In the genomic region with DNA sequence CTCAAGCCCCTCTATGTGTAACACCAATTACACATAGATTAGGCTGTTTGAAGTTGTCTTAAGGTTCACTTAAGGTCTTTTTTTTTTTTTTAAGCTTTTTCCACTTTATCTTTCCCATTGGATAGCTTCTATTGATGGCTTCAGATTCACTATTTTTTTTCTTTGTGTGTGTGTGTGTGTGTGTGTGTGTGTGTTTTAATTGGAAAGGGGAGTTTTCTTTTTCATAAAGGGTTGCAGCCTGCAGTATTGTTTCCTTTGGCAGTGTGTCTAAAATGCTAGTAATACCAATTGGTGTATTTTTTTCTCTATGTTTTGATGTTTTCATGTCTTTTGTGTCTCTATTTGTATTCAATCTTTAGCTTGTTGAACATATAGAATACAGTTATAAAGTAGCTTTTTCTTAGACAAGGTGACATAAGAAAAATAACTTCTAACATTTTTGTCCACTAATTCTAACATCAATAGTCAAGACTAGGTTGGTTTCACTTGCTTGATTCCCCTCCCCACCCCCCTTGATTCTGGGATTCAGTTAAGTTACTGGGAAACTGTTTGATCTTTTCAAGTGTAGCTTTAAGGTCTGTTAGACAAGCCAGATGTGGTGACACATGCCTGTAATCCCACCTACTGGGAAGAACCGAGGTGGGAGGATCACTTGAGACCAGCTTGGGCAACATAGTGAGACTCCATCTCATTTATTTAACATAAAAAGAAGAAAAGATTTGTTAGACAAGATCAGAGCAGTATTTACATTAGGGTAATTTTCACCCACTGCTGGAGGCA, we compare ENCODE assay signal across 1 cellular context.
TF ChIP-seq lines count a peak whose summit lies in the region.

No MANE protein-coding gene starts in this region.

TF ChIP-seq in HepG2, 621 proteins besides CTCF, POLR2A, EP300 and RAD21:
- TF ChIP-seq, protein P1, sequence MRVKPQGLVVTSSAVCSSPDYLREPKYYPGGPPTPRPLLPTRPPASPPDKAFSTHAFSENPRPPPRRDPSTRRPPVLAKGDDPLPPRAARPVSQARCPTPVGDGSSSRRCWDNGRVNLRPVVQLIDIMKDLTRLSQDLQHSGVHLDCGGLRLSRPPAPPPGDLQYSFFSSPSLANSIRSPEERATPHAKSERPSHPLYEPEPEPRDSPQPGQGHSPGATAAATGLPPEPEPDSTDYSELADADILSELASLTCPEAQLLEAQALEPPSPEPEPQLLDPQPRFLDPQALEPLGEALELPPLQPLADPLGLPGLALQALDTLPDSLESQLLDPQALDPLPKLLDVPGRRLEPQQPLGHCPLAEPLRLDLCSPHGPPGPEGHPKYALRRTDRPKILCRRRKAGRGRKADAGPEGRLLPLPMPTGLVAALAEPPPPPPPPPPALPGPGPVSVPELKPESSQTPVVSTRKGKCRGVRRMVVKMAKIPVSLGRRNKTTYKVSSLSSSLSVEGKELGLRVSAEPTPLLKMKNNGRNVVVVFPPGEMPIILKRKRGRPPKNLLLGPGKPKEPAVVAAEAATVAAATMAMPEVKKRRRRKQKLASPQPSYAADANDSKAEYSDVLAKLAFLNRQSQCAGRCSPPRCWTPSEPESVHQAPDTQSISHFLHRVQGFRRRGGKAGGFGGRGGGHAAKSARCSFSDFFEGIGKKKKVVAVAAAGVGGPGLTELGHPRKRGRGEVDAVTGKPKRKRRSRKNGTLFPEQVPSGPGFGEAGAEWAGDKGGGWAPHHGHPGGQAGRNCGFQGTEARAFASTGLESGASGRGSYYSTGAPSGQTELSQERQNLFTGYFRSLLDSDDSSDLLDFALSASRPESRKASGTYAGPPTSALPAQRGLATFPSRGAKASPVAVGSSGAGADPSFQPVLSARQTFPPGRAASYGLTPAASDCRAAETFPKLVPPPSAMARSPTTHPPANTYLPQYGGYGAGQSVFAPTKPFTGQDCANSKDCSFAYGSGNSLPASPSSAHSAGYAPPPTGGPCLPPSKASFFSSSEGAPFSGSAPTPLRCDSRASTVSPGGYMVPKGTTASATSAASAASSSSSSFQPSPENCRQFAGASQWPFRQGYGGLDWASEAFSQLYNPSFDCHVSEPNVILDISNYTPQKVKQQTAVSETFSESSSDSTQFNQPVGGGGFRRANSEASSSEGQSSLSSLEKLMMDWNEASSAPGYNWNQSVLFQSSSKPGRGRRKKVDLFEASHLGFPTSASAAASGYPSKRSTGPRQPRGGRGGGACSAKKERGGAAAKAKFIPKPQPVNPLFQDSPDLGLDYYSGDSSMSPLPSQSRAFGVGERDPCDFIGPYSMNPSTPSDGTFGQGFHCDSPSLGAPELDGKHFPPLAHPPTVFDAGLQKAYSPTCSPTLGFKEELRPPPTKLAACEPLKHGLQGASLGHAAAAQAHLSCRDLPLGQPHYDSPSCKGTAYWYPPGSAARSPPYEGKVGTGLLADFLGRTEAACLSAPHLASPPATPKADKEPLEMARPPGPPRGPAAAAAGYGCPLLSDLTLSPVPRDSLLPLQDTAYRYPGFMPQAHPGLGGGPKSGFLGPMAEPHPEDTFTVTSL (CRISPR knock-in tag; IDR thresholded peaks at IDR 0.05; ENCODE audit: borderline replicate concordance) = no peak
- TF ChIP-seq, protein P2, sequence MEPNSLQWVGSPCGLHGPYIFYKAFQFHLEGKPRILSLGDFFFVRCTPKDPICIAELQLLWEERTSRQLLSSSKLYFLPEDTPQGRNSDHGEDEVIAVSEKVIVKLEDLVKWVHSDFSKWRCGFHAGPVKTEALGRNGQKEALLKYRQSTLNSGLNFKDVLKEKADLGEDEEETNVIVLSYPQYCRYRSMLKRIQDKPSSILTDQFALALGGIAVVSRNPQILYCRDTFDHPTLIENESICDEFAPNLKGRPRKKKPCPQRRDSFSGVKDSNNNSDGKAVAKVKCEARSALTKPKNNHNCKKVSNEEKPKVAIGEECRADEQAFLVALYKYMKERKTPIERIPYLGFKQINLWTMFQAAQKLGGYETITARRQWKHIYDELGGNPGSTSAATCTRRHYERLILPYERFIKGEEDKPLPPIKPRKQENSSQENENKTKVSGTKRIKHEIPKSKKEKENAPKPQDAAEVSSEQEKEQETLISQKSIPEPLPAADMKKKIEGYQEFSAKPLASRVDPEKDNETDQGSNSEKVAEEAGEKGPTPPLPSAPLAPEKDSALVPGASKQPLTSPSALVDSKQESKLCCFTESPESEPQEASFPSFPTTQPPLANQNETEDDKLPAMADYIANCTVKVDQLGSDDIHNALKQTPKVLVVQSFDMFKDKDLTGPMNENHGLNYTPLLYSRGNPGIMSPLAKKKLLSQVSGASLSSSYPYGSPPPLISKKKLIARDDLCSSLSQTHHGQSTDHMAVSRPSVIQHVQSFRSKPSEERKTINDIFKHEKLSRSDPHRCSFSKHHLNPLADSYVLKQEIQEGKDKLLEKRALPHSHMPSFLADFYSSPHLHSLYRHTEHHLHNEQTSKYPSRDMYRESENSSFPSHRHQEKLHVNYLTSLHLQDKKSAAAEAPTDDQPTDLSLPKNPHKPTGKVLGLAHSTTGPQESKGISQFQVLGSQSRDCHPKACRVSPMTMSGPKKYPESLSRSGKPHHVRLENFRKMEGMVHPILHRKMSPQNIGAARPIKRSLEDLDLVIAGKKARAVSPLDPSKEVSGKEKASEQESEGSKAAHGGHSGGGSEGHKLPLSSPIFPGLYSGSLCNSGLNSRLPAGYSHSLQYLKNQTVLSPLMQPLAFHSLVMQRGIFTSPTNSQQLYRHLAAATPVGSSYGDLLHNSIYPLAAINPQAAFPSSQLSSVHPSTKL (CRISPR knock-in tag; IDR thresholded peaks at IDR 0.05) = no peak
- TF ChIP-seq JUN (CRISPR knock-in tag; IDR thresholded peaks at IDR 0.05) = no peak
- TF ChIP-seq ZNF33A (CRISPR knock-in tag; IDR thresholded peaks at IDR 0.05; ENCODE audit: borderline replicate concordance) = no peak
- TF ChIP-seq POLR2G (IDR thresholded peaks at IDR 0.05; ENCODE audit: low read depth, low read length) = no peak
- no peak for TF ChIP-seq CHCHD3 (CRISPR knock-in tag; IDR thresholded peaks at IDR 0.05)
- no peak for TF ChIP-seq CBFB (CRISPR knock-in tag; IDR thresholded peaks at IDR 0.05)
- no peak for TF ChIP-seq ZMAT3 (CRISPR knock-in tag; conservative IDR thresholded peaks at IDR 0.05)
- TF ChIP-seq, protein P3, sequence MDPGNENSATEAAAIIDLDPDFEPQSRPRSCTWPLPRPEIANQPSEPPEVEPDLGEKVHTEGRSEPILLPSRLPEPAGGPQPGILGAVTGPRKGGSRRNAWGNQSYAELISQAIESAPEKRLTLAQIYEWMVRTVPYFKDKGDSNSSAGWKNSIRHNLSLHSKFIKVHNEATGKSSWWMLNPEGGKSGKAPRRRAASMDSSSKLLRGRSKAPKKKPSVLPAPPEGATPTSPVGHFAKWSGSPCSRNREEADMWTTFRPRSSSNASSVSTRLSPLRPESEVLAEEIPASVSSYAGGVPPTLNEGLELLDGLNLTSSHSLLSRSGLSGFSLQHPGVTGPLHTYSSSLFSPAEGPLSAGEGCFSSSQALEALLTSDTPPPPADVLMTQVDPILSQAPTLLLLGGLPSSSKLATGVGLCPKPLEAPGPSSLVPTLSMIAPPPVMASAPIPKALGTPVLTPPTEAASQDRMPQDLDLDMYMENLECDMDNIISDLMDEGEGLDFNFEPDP (CRISPR knock-in tag; conservative IDR thresholded peaks at IDR 0.05) = no peak
- TF ChIP-seq, protein P4, sequence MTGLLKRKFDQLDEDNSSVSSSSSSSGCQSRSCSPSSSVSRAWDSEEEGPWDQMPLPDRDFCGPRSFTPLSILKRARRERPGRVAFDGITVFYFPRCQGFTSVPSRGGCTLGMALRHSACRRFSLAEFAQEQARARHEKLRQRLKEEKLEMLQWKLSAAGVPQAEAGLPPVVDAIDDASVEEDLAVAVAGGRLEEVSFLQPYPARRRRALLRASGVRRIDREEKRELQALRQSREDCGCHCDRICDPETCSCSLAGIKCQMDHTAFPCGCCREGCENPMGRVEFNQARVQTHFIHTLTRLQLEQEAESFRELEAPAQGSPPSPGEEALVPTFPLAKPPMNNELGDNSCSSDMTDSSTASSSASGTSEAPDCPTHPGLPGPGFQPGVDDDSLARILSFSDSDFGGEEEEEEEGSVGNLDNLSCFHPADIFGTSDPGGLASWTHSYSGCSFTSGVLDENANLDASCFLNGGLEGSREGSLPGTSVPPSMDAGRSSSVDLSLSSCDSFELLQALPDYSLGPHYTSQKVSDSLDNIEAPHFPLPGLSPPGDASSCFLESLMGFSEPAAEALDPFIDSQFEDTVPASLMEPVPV (CRISPR knock-in tag; IDR thresholded peaks at IDR 0.05) = no peak
- no peak for TF ChIP-seq CREB1 (IDR thresholded peaks at IDR 0.05)
- TF ChIP-seq CREB1 (CRISPR knock-in tag; IDR thresholded peaks at IDR 0.05) = no peak
- no peak for TF ChIP-seq ZNF230 (CRISPR knock-in tag; IDR thresholded peaks at IDR 0.05)
- TF ChIP-seq, protein P5, sequence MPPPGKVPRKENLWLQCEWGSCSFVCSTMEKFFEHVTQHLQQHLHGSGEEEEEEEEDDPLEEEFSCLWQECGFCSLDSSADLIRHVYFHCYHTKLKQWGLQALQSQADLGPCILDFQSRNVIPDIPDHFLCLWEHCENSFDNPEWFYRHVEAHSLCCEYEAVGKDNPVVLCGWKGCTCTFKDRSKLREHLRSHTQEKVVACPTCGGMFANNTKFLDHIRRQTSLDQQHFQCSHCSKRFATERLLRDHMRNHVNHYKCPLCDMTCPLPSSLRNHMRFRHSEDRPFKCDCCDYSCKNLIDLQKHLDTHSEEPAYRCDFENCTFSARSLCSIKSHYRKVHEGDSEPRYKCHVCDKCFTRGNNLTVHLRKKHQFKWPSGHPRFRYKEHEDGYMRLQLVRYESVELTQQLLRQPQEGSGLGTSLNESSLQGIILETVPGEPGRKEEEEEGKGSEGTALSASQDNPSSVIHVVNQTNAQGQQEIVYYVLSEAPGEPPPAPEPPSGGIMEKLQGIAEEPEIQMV (CRISPR knock-in tag; IDR thresholded peaks at IDR 0.05; ENCODE audit: low read depth) = no peak
- no peak for TF ChIP-seq ZNF354B (CRISPR knock-in tag; IDR thresholded peaks at IDR 0.05)
- TF ChIP-seq RFX1 (IDR thresholded peaks at IDR 0.05) = no peak
- TF ChIP-seq, protein P6, sequence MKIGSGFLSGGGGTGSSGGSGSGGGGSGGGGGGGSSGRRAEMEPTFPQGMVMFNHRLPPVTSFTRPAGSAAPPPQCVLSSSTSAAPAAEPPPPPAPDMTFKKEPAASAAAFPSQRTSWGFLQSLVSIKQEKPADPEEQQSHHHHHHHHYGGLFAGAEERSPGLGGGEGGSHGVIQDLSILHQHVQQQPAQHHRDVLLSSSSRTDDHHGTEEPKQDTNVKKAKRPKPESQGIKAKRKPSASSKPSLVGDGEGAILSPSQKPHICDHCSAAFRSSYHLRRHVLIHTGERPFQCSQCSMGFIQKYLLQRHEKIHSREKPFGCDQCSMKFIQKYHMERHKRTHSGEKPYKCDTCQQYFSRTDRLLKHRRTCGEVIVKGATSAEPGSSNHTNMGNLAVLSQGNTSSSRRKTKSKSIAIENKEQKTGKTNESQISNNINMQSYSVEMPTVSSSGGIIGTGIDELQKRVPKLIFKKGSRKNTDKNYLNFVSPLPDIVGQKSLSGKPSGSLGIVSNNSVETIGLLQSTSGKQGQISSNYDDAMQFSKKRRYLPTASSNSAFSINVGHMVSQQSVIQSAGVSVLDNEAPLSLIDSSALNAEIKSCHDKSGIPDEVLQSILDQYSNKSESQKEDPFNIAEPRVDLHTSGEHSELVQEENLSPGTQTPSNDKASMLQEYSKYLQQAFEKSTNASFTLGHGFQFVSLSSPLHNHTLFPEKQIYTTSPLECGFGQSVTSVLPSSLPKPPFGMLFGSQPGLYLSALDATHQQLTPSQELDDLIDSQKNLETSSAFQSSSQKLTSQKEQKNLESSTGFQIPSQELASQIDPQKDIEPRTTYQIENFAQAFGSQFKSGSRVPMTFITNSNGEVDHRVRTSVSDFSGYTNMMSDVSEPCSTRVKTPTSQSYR (CRISPR knock-in tag; IDR thresholded peaks at IDR 0.05; ENCODE audit: borderline replicate concordance) = no peak
- TF ChIP-seq ZNF333 (CRISPR knock-in tag; IDR thresholded peaks at IDR 0.05; ENCODE audit: borderline replicate concordance) = no peak
- no peak for TF ChIP-seq ZNF138 (CRISPR knock-in tag; IDR thresholded peaks at IDR 0.05; ENCODE audit: low read depth)
- no peak for TF ChIP-seq ZFP62 (CRISPR knock-in tag; IDR thresholded peaks at IDR 0.05)
